28 cellular contexts compared by ENCODE assay signal in the genomic region with DNA sequence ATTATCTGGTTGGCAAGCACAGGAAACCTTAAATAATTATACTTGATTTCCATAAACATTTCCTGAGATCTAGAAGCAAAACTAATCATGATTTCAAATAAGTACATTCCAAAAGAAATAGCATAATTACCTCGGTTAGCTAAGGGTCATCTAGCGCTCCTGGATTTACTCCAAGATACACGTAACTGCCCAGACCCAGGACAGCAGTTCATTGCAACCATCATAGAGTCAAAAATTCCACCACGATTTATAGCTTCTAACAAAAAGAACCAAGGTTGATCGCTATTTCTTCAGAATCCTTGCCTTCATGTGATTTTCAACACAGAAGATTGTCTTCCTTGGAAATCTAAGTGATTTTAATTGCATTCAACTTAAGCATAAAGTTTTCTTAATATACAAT.
DNase-seq lines count a peak whose midpoint lies in the region; ATAC-seq and TF ChIP-seq lines count a peak whose summit lies in the region.
"Had no signal": no experiment of that assay in that cellular context is flagged by ENCODE, and none has a peak within 500 bp of the region (broad histone marks: within the 10 kb centered on the region; RNA-seq: fewer than 3 reads in every experiment).

No MANE protein-coding gene starts in this region.

- WGBS in mammary epithelial cell (ENCODE audit: low coverage, missing lambda C conversion rate) = 82% methylated on average over 5 of the region's 5 CpGs

- no peak for ATAC-seq in HG02610 (IDR thresholded peaks at IDR 0.05; ENCODE audit: unreplicated experiment)
- ATAC-seq: activated CD4-positive, alpha-beta T cell treated with anti-CD3 and anti-CD28 coated beads for 36 hours; activated naive CD8-positive, alpha-beta T cell treated with anti-CD3 and anti-CD28 coated beads, Interleukin-2, amount 50 U/mL, for 24 hours; effector memory CD8-positive, alpha-beta T cell; esophagus mucosa; gastroesophageal sphincter; left lung had no signal

- H3K27me3 ChIP-seq in skeletal muscle satellite cell (ENCODE audit: control insufficient read depth, insufficient read depth, low read length) = no peaks in the 10 kb centered on the region
- H3K27me3 ChIP-seq in mammary epithelial cell (ENCODE audit: insufficient read depth, low read length) = no peaks in the 10 kb centered on the region
- H3K27me3 ChIP-seq: breast epithelium, gastroesophageal sphincter, left lung, neutrophil, uterus had no signal

- H3K9ac ChIP-seq in SK-N-MC (ENCODE audit: insufficient read length) (no peak overlapping the region), skeletal muscle satellite cell (ENCODE audit: low read depth, low read length) (no peak overlapping the region), mammary epithelial cell (ENCODE audit: insufficient read depth, low read length) (no peak overlapping the region)

- no peak overlapping the region for H2AFZ ChIP-seq in mammary epithelial cell (ENCODE audit: low read depth, low read length)

- DNase-seq in M059J (ENCODE audit: low read depth) = peak; percentile 63
- DNase-seq in SK-N-MC (ENCODE audit: low read depth, low spot score) = no peak
- DNase-seq in fibroblast of peridontal ligament (ENCODE audit: extremely low read depth) = peak; percentile 59
- no peak for DNase-seq in ecto neural progenitor cell (ENCODE audit: low spot score)
- no peak for DNase-seq in mammary epithelial cell
- DNase-seq: activated CD4-positive, alpha-beta T cell treated with anti-CD3 and anti-CD28 coated beads for 36 hours; activated CD8-positive, alpha-beta memory T cell treated with anti-CD3 and anti-CD28 coated beads for 24 hours; activated gamma-delta T cell treated with Interleukin-2 at 50 U/mL for 16 hours; activated naive CD8-positive, alpha-beta T cell treated with anti-CD3 and anti-CD28 coated beads, Interleukin-2, amount 50 U/mL, for 24 hours; CD4-positive, CD25-positive, alpha-beta regulatory T cell; effector memory CD8-positive, alpha-beta T cell; GOT3; hippocampal formation; immature natural killer cell; left lung; naive B cell; NCI-H1092 treated with DMSO at 0.1 percent for 48 hours; NCI-H187 treated with DMSO at 0.1 percent for 48 hours; NCI-H526; small intestine; uterus had no signal

- in situ Hi-C loops in mammary epithelial cell (cut with MboI; ENCODE audit: low sequenced_read_pairs in 2 of 2) = no loop called here

- intact Hi-C loops in mammary epithelial cell (cut with micrococcal nuclease) = no loop called here

- no peaks in the 10 kb centered on the region for H3K79me2 ChIP-seq in mammary epithelial cell (ENCODE audit: insufficient read depth, low read length)

- H3K9me3 ChIP-seq in SK-N-MC (ENCODE audit: low read depth, low read length) (no peaks in the 10 kb centered on the region), skeletal muscle satellite cell (replicated peaks; ENCODE audit: low read length) (no peaks in the 10 kb centered on the region), mammary epithelial cell (replicated peaks; ENCODE audit: insufficient read depth, low read length) (peaks cover 1% of the 10 kb centered on the region)
- H3K9me3 ChIP-seq: breast epithelium, gastroesophageal sphincter, neutrophil, thoracic aorta, uterus had no signal

- BruUV-seq in mammary epithelial cell (replicated peaks; lab: Mats Ljungman, UMichigan) = no TSS peak

- no peaks in the 10 kb centered on the region for H4K20me1 ChIP-seq in mammary epithelial cell (ENCODE audit: insufficient read depth, low read length)

- H3K4me2 ChIP-seq in skeletal muscle satellite cell (ENCODE audit: low read length) = peak overlapping the region; percentile 53
- H3K4me2 ChIP-seq in mammary epithelial cell (ENCODE audit: insufficient read depth, low read depth, low read length) = no peak overlapping the region

- TF ChIP-seq CTCF in mammary epithelial cell (conservative IDR thresholded peaks at IDR 0.05 in 1 of 2, IDR thresholded peaks at IDR 0.05 in 1 of 2; ENCODE audit: extremely low read depth in 1 of 2, insufficient read depth in 1 of 2, low read depth in 1 of 2, low read length in 2 of 2) = no peak

- 0 out of 2 replicates have a peak overlapping the region, but pooled peaks have one; percentile 37 for H3K27ac ChIP-seq in SK-N-MC
- no peak overlapping the region for H3K27ac ChIP-seq in mammary epithelial cell (ENCODE audit: insufficient read depth, low read depth, low read length)
- H3K27ac ChIP-seq: breast epithelium, gastroesophageal sphincter, left lung, neutrophil, thoracic aorta, uterus had no signal

- peak overlapping the region; percentile 76 for H3K4me3 ChIP-seq in SK-N-MC
- H3K4me3 ChIP-seq in skeletal muscle satellite cell (ENCODE audit: low read length) = no peak overlapping the region
- no peak overlapping the region for H3K4me3 ChIP-seq in mammary epithelial cell (replicated peaks in 1 of 3; ENCODE audit: insufficient read depth in 1 of 3, low read depth in 2 of 3, low read length in 3 of 3)
- H3K4me3 ChIP-seq: left lung, uterus had no signal

- H3K4me1 ChIP-seq in skeletal muscle satellite cell (ENCODE audit: control insufficient read depth, insufficient read depth, low read length) = peaks cover 5% of the 10 kb centered on the region
- peaks cover 3% of the 10 kb centered on the region for H3K4me1 ChIP-seq in mammary epithelial cell (ENCODE audit: insufficient read depth, low read length)
- H3K4me1 ChIP-seq: breast epithelium, gastroesophageal sphincter, uterus had no signal

- dilution Hi-C loops in mammary epithelial cell (cut with HindIII; ENCODE audit: low sequenced_read_pairs) = no loop called here

- H3K36me3 ChIP-seq in SK-N-MC (ENCODE audit: insufficient read depth, low read length) (no peaks in the 10 kb centered on the region), skeletal muscle satellite cell (ENCODE audit: insufficient read depth, low read length) (no peaks in the 10 kb centered on the region), mammary epithelial cell (ENCODE audit: insufficient read depth, low read length) (no peaks in the 10 kb centered on the region)
- H3K36me3 ChIP-seq: breast epithelium, gastroesophageal sphincter, left lung, neutrophil, thoracic aorta, uterus had no signal

- CTCF ChIA-PET in mammary epithelial cell (lab: Charles Lee; ENCODE audit: low non-redundant PET) = no interaction called here

Comparison
In these comparisons a context has a peak if more than half of its experiments do, and no peak if none do; other contexts are left out.
1. DNase-seq: peak in M059J (single experiment) and fibroblast of peridontal ligament (single experiment); none in SK-N-MC (single experiment), ecto neural progenitor cell (single experiment) and mammary epithelial cell (single experiment).